Comparison of ENCODE assay signal across 10 cellular contexts in the genomic region with DNA sequence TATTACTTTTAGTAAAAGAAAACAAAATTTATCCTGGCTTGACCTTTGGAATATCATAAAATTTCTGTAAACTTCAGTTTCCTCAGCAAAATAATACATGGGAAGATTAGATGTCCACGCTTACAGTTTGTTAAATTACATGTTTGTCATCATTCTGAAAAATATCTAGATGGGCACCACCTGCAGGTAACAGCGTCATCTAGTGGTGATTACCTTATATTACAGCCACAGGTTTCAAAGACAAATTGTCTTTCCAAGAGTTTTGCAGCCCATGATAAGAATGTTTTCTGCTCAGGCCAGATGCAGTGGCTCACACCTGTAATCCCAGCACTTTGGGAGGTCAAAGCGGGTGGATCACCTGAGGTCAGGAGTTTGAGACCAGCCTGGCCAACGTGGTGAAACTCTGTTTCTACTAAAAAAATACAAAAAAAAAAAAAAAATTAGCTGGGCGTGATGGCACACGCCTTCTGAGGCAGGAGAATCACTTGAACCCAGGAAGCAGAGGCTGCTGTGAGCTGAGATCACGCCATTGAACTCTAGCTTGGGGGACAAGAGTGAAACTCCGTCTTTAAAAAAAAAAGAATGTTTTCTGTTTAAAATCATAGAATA.
DNase-seq lines count a peak whose midpoint lies in the region; ATAC-seq, FAIRE-seq and TF ChIP-seq lines count a peak whose summit lies in the region.
"Had no signal": no experiment of that assay in that cellular context is flagged by ENCODE, and none has a peak within 500 bp of the region (broad histone marks: within the 10 kb centered on the region; RNA-seq: fewer than 3 reads in every experiment).

No MANE protein-coding gene starts in this region.

- H3K79me2 ChIP-seq in endothelial cell of umbilical vein (ENCODE audit: control insufficient read depth, insufficient read depth, low read length): no peaks in the 10 kb centered on the region

- no TSS peak for BruUV-seq in endothelial cell of umbilical vein (replicated peaks; lab: Mats Ljungman, UMichigan)

- H2AK5ac ChIP-seq in neuronal stem cell (ENCODE audit: low read depth, low read length): no peak overlapping the region

- H3K4me2 ChIP-seq in endothelial cell of umbilical vein (ENCODE audit: insufficient read depth, low read length): no peak overlapping the region
- H3K4me2 ChIP-seq in neuronal stem cell (ENCODE audit: insufficient read depth, low read length, poor library complexity, severe bottlenecking): no peak overlapping the region

- TF ChIP-seq POLR2A in endothelial cell of umbilical vein (IDR thresholded peaks at IDR 0.05; ENCODE audit: low read depth, low read length) (no peak), gastrocnemius medialis (IDR thresholded peaks at IDR 0.05) (no peak)

- H4K91ac ChIP-seq in neuronal stem cell (ENCODE audit: low read depth, low read length, poor library complexity): no peak overlapping the region

- TF ChIP-seq CTCF in endothelial cell of umbilical vein (IDR thresholded peaks at IDR 0.05; ENCODE audit: extremely low read depth in 1 of 2, insufficient read depth in 1 of 2, low read depth in 1 of 2, low read length in 2 of 2) (peak; percentile 44 to 58), gastrocnemius medialis (IDR thresholded peaks at IDR 0.05 in 4 of 5, conservative IDR thresholded peaks at IDR 0.05 in 1 of 5) (peak; percentile 38 to 63 (median 43))

- POLR2A ChIA-PET in endothelial cell of umbilical vein (lab: Charles Lee): no interaction called here

- dilution Hi-C loops in endothelial cell of umbilical vein (cut with MboI; ENCODE audit: extremely low pct_ligation_motif_present, low sequenced_read_pairs): no loop called here

- no CpG with 5 or more reads among the region's 8 CpGs for WGBS in neuronal stem cell (ENCODE audit: extremely low coverage in 2 of 2, insufficient read length in 2 of 2, insufficient replicate concordance in 1 of 2), 2 donors

- H3K36me3 ChIP-seq in endothelial cell of umbilical vein (ENCODE audit: control insufficient read depth in 2 of 2, extremely low read depth in 1 of 2, insufficient read depth in 2 of 2, low read length in 2 of 2) (no peaks in the 10 kb centered on the region), gastrocnemius medialis (no peaks in the 10 kb centered on the region), neuronal stem cell (replicated peaks in 1 of 2; ENCODE audit: control insufficient read depth in 2 of 2, insufficient read depth in 2 of 2, low read length in 2 of 2) (no peaks in the 10 kb centered on the region)
- H3K36me3 ChIP-seq: SJSA1 had no signal

- H4K20me1 ChIP-seq in endothelial cell of umbilical vein (replicated peaks; ENCODE audit: control insufficient read depth, extremely low read depth, insufficient read depth, low read length): no peaks in the 10 kb centered on the region

- intact Hi-C loops in endothelial cell of umbilical vein (cut with micrococcal nuclease) (loop anchor here (1.0 to 2.0 kb wide), 2 partner anchors 433 to 607 kb away; no protein-coding TSS in a partner anchor), gastrocnemius medialis (cut with DNase I; ENCODE audit: low total_unique reads) (loop anchor here (5.0 kb wide), 1 partner anchor 343 kb away; no protein-coding TSS in a partner anchor)

- no peak overlapping the region for H3K23ac ChIP-seq in neuronal stem cell (ENCODE audit: low read depth, low read length, poor library complexity)

- no peaks in the 10 kb centered on the region for H3K79me1 ChIP-seq in neuronal stem cell (ENCODE audit: low read depth, low read length)

- in situ Hi-C loops in gastrocnemius medialis (cut with MboI; ENCODE audit: low sequenced_read_pairs in 4 of 4): no loop called here

- DNase-seq in NCI-H748 treated with DMSO at 0.1 percent for 48 hours (lab: John Stamatoyannopoulos, UW) (peak; percentile 2), NCI-H748 (lab: John Stamatoyannopoulos, UW; ENCODE audit: unreplicated experiment) (no peak), NCI-H460 (ENCODE audit: extremely low read depth, low read depth) (peak; percentile 7), endothelial cell of umbilical vein (ENCODE audit: low read depth, low spot score) (no peak), gastrocnemius medialis (no peak), neuronal stem cell (ENCODE audit: low spot score) (no peak), OCI-M2 (lab: John Stamatoyannopoulos, UW; ENCODE audit: unreplicated experiment) (no peak), DMS153 (lab: John Stamatoyannopoulos, UW) (no peak)
- DNase-seq: activated gamma-delta T cell had no signal

- H2BK120ac ChIP-seq in neuronal stem cell (ENCODE audit: low read depth, low read length): no peak overlapping the region

- CTCF ChIA-PET in endothelial cell of umbilical vein (lab: Charles Lee): interaction anchor here (0.6 to 3.6 kb wide), 31 partner anchors 9 to 828 kb away, joined by 3 to 19 read pairs (median 4); no protein-coding TSS in a partner anchor

- H2BK5ac ChIP-seq in neuronal stem cell (ENCODE audit: low read length): no peak overlapping the region

- H3K4me1 ChIP-seq in endothelial cell of umbilical vein (ENCODE audit: control insufficient read depth, extremely low read depth, insufficient read depth, low read length) (peaks cover 3% of the 10 kb centered on the region), gastrocnemius medialis (no peaks in the 10 kb centered on the region), neuronal stem cell (ENCODE audit: control insufficient read depth in 2 of 2, insufficient read depth in 1 of 2, low read depth in 1 of 2, low read length in 2 of 2) (peaks cover 2 to 3% of the 10 kb centered on the region in 2 donors)

- no peak for ATAC-seq in gastrocnemius medialis

- no peak overlapping the region for H2BK12ac ChIP-seq in neuronal stem cell (ENCODE audit: low read length)

- no peak overlapping the region for H4K8ac ChIP-seq in neuronal stem cell (ENCODE audit: low read depth, low read length)

- no peak overlapping the region for H3K27ac ChIP-seq in endothelial cell of umbilical vein (ENCODE audit: insufficient read depth, low read depth, low read length)
- no peak overlapping the region for H3K27ac ChIP-seq in gastrocnemius medialis
- no peak overlapping the region for H3K27ac ChIP-seq in neuronal stem cell (replicated peaks; ENCODE audit: low read length)
- H3K27ac ChIP-seq: SJSA1 had no signal

- H3K4me3 ChIP-seq in endothelial cell of umbilical vein (replicated peaks in 1 of 3; ENCODE audit: insufficient read depth in 1 of 3, low read depth in 1 of 3, low read length in 3 of 3): no peak overlapping the region
- H3K4me3 ChIP-seq in gastrocnemius medialis: no peak overlapping the region
- no peak overlapping the region for H3K4me3 ChIP-seq in neuronal stem cell (ENCODE audit: low read length in 2 of 2)
- H3K4me3 ChIP-seq: SJSA1 had no signal

- no peak overlapping the region for H3K14ac ChIP-seq in neuronal stem cell (ENCODE audit: low read length)

- H3K9ac ChIP-seq in endothelial cell of umbilical vein (replicated peaks; ENCODE audit: extremely low read depth, insufficient read depth, low read length): no peak overlapping the region
- no peak overlapping the region for H3K9ac ChIP-seq in neuronal stem cell (ENCODE audit: low read depth, low read length, poor library complexity)

- H2AFZ ChIP-seq in endothelial cell of umbilical vein (ENCODE audit: low read depth, low read length) (no peak overlapping the region), neuronal stem cell (ENCODE audit: low read length) (no peak overlapping the region)

- H3K9me3 ChIP-seq in endothelial cell of umbilical vein (replicated peaks; ENCODE audit: control insufficient read depth, insufficient read depth, low read length) (no peaks in the 10 kb centered on the region), gastrocnemius medialis (no peaks in the 10 kb centered on the region), neuronal stem cell (replicated peaks in 1 of 2; ENCODE audit: control insufficient read depth in 2 of 2, insufficient read depth in 1 of 2, low read depth in 1 of 2, low read length in 2 of 2) (no peaks in the 10 kb centered on the region)
- H3K9me3 ChIP-seq: SJSA1 had no signal

- no peak overlapping the region for H3K18ac ChIP-seq in neuronal stem cell (ENCODE audit: low read length)

- no peak for FAIRE-seq in endothelial cell of umbilical vein (lab: Jason Lieb, UNC)

- H3K4ac ChIP-seq in neuronal stem cell (ENCODE audit: low read length): no peak overlapping the region

- H3K9me1 ChIP-seq in endothelial cell of umbilical vein (replicated peaks; ENCODE audit: control insufficient read depth, extremely low read depth, insufficient read depth, low read length): no peaks in the 10 kb centered on the region

- H2BK15ac ChIP-seq in neuronal stem cell (ENCODE audit: low read length): no peak overlapping the region

- H3K27me3 ChIP-seq in endothelial cell of umbilical vein (ENCODE audit: control insufficient read depth in 2 of 2, insufficient read depth in 2 of 2, low read length in 2 of 2): no peaks in the 10 kb centered on the region
- H3K27me3 ChIP-seq in gastrocnemius medialis: no peaks in the 10 kb centered on the region
- H3K27me3 ChIP-seq in neuronal stem cell (ENCODE audit: control insufficient read depth in 3 of 3, insufficient read depth in 3 of 3, low read depth in 1 of 3, low read length in 3 of 3): no peaks in the 10 kb centered on the region
- H3K27me3 ChIP-seq: SJSA1 had no signal

TF ChIP-seq in endothelial cell of umbilical vein, 7 proteins besides CTCF, POLR2A, EP300 and RAD21:
- TF ChIP-seq, protein P1, sequence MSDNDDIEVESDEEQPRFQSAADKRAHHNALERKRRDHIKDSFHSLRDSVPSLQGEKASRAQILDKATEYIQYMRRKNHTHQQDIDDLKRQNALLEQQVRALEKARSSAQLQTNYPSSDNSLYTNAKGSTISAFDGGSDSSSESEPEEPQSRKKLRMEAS (IDR thresholded peaks at IDR 0.05; ENCODE audit: insufficient read depth, insufficient read length): no peak
- TF ChIP-seq FOS (IDR thresholded peaks at IDR 0.05; ENCODE audit: borderline replicate concordance, insufficient read depth, low read length) (no peak), EZH2 (IDR thresholded peaks at IDR 0.05; ENCODE audit: borderline replicate concordance, low read depth, low read length, severe bottlenecking) (no peak), GATA2 (IDR thresholded peaks at IDR 0.05; ENCODE audit: insufficient read depth, insufficient read length, low read depth, low read length) (no peak)

Comparison
In these comparisons a context has a peak if more than half of its experiments do, and no peak if none do; other contexts are left out.
1. DNase-seq: peak in NCI-H748 treated with DMSO at 0.1 percent for 48 hours (single experiment) and NCI-H460 (single experiment); none in NCI-H748 (single experiment), endothelial cell of umbilical vein (single experiment), gastrocnemius medialis (0 of 2), neuronal stem cell (single experiment), OCI-M2 (single experiment) and DMS153 (single experiment).